In the genomic region with DNA sequence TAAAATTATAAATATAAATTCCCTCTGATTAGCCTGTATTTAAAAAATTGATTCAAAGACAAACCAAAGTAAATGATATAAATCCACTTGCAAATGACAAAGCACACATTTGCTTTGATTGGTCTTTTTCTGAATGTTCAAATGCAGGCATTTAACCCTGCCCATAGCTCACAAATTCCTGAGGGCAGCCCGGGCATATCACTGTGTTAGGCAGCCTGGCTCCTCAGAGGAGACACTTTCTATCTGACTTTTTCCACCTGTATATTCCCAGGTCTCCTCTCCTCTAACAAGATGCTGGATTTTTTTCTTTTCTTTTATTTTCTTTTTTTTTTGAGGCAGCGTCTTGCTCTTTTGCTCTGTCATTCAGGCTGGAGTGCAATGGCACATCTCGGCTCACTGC, we compare ENCODE assay signal across 23 cellular contexts.
"Had no signal": no experiment of that assay in that cellular context is flagged by ENCODE, and none has a peak within 500 bp of the region (broad histone marks: within the 10 kb centered on the region; RNA-seq: fewer than 3 reads in every experiment).

No MANE protein-coding gene starts in this region.

- H3K4me3 ChIP-seq: colonic mucosa, esophagus squamous epithelium, gastrocnemius medialis, heart right ventricle, left lung, lower lobe of right lung had no signal

- H3K4me1 Mint-ChIP-seq: endodermal cell had no signal

- H3K27ac Mint-ChIP-seq: dendritic cell treated with granulocyte-macrophage colony-stimulating factor and Interleukin-4, amounts not matched to agents 40 ng/mL and 50 ng/mL, for 4 days; effector memory CD8-positive, alpha-beta T cell; endodermal cell had no signal

- H3K9me3 ChIP-seq: colonic mucosa, esophagus squamous epithelium, gastrocnemius medialis had no signal

- H3K4me3 Mint-ChIP-seq: dendritic cell treated with granulocyte-macrophage colony-stimulating factor and Interleukin-4, amounts not matched to agents 40 ng/mL and 50 ng/mL, for 4 days; effector memory CD8-positive, alpha-beta T cell; endodermal cell had no signal

- H3K4me1 ChIP-seq: colonic mucosa, esophagus squamous epithelium, gastrocnemius medialis, heart right ventricle, left lung, lower lobe of right lung had no signal

- ATAC-seq: effector memory CD8-positive, alpha-beta T cell; esophagus mucosa; gastrocnemius medialis; heart right ventricle; left cardiac atrium; left lung; left ventricle myocardium superior; lower lobe of right lung had no signal

- H3K27me3 ChIP-seq: colonic mucosa, gastrocnemius medialis, heart right ventricle, left lung had no signal

- DNase-seq: colonic mucosa; cortex of kidney; effector CD8-positive, alpha-beta T cell; effector memory CD8-positive, alpha-beta T cell; erythroblast; esophagus squamous epithelium; foreskin fibroblast; foreskin melanocyte; gastrocnemius medialis; glutamatergic neuron; head of caudate nucleus; heart right ventricle; hippocampal formation; left cardiac atrium; left lung; left ventricle myocardium superior; lower lobe of right lung; mesenchymal stem cell; midbrain had no signal

- H3K27ac ChIP-seq: colonic mucosa, epithelial cell of prostate, esophagus squamous epithelium, gastrocnemius medialis, heart right ventricle, left lung, lower lobe of right lung had no signal

- H3K36me3 ChIP-seq: colonic mucosa, esophagus squamous epithelium, gastrocnemius medialis, heart right ventricle, left lung, lower lobe of right lung had no signal

- H3K9me3 Mint-ChIP-seq: dendritic cell treated with granulocyte-macrophage colony-stimulating factor and Interleukin-4, amounts not matched to agents 40 ng/mL and 50 ng/mL, for 4 days; effector memory CD8-positive, alpha-beta T cell; endodermal cell had no signal
